In the genomic region with DNA sequence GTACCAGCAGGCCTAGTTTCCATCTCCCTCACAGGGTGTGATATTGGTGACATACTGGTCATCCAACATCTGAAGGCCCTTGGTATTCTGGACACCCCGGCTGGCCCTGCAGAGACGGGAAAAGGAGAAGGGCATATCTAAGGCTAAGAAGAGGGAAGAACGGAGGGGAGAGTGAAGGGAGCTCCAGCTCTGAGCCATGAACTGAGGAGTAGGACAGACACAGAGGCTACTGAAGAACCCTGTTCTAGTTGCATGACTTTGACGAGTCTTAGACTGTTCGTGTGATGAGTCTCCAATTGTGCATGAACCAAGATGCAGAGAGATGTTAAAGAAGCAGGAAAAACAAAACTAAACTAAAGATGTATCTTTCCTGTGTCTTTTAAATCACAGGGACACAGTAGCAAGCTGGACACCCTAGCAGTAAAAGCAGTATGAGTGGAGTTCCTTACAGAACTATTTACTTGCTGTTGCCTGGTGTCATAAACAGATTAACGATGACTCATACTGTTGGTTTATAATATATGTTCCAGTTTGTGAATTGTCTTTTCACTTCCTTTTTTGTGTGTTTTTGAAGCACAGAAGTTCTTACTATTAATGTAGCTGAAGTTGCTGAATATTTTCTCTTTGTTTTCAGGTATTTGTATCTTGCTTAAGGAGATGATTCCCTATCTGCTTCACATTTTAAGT, we compare ENCODE assay signal across 8 cellular contexts. TPM values are rescaled to one million over a fixed set of nuclear protein-coding genes. Genes with fewer than 3 reads are reported as not detected.
DNase-seq lines count a peak whose midpoint lies in the region; ATAC-seq and TF ChIP-seq lines count a peak whose summit lies in the region.

No MANE protein-coding gene starts in this region.

- H3K27me3 ChIP-seq in IMR-90 (ENCODE audit: control insufficient read depth, insufficient read depth, low read length) (no peaks in the 10 kb centered on the region), mesendoderm (ENCODE audit: insufficient read depth, low read length, poor library complexity) (no peaks in the 10 kb centered on the region)

- H3K4me2 ChIP-seq in IMR-90 (ENCODE audit: low read depth, low read length) (peak overlapping the region; percentile 61; the same call in 1 of the 2 replicates), mesendoderm (ENCODE audit: low read length) (no peak overlapping the region)

- no peaks in the 10 kb centered on the region for H4K20me1 ChIP-seq in IMR-90 (ENCODE audit: insufficient read depth, low read length)

- peak; percentile 75 for DNase-seq in GM10248 (ENCODE audit: extremely low spot score)
- peak; percentile 62 for DNase-seq in IMR-90
- DNase-seq in brain pericyte (ENCODE audit: low read depth, low spot score): peak; percentile 38
- DNase-seq in mesendoderm: peak; percentile 51
- DNase-seq in NK-92 (lab: John Stamatoyannopoulos, UW; ENCODE audit: unreplicated experiment): no peak
- DNase-seq in NCI-H2081 treated with DMSO at 0.1 percent for 48 hours (lab: John Stamatoyannopoulos, UW): no peak
- no peak for DNase-seq in activated CD4-positive, alpha-beta T cell treated with anti-CD3 and anti-CD28 coated beads for 4 hours

- WGBS in IMR-90 (ENCODE audit: extremely low coverage in 2 of 2, insufficient read length in 1 of 2), 2 experiments: 83% methylated on average over 1 of the region's 6 CpGs; no CpG with 5 or more reads in 1 of the 2 experiments
- WGBS in mesendoderm (ENCODE audit: extremely low coverage, insufficient coverage, low lambda C conversion rate): no CpG with 5 or more reads among the region's 6 CpGs

- POLR2A ChIA-PET in GM10248 (lab: Yijun Ruan, JAX): no interaction called here
- POLR2A ChIA-PET in IMR-90 (lab: Charles Lee; ENCODE audit: unreplicated experiment): no interaction called here

- no peak overlapping the region for H2BK20ac ChIP-seq in IMR-90 (ENCODE audit: low read depth, low read length)

- no peak overlapping the region; the same call in 1 of the 2 replicates for H3K27ac ChIP-seq in IMR-90 (ENCODE audit: insufficient read depth, low read length)
- H3K27ac ChIP-seq in mesendoderm (ENCODE audit: low read depth, low read length): no peak overlapping the region

- no peak for TF ChIP-seq RAD21 in IMR-90 (IDR thresholded peaks at IDR 0.05; ENCODE audit: low read length)

- no peak for TF ChIP-seq POLR2A in IMR-90 (IDR thresholded peaks at IDR 0.05; ENCODE audit: low read depth, low read length)

- in situ Hi-C loops in IMR-90 (cut with MboI; ENCODE audit: low sequenced_read_pairs): no loop called here

- H3K4ac ChIP-seq in IMR-90 (ENCODE audit: low read depth, low read length): no peak overlapping the region
- H3K4ac ChIP-seq in mesendoderm (ENCODE audit: low read depth, low read length): no peak overlapping the region

- H4K5ac ChIP-seq in IMR-90 (ENCODE audit: low read depth, low read length) (no peak overlapping the region; the same call in 1 of the 2 replicates), mesendoderm (ENCODE audit: low read length) (no peak overlapping the region)

- peak overlapping the region; percentile 20; the same call in 1 of the 2 replicates for H3K18ac ChIP-seq in IMR-90 (ENCODE audit: low read depth, low read length)
- H3K18ac ChIP-seq in mesendoderm (ENCODE audit: low read length): no peak overlapping the region

- H2AK9ac ChIP-seq in IMR-90 (replicated peaks; ENCODE audit: low read depth, low read length, poor library complexity): no peak overlapping the region

- H3K9ac ChIP-seq in IMR-90 (ENCODE audit: low read depth, low read length): no peak overlapping the region
- H3K9ac ChIP-seq in mesendoderm (ENCODE audit: low read length): no peak overlapping the region

- H3K36me3 ChIP-seq in IMR-90 (ENCODE audit: control insufficient read depth, insufficient read depth, low read length): no peaks in the 10 kb centered on the region
- H3K36me3 ChIP-seq in mesendoderm (ENCODE audit: control insufficient read depth, insufficient read depth, low read length): no peaks in the 10 kb centered on the region

- no peak overlapping the region for H4K8ac ChIP-seq in IMR-90 (ENCODE audit: low read depth in 2 of 2, low read length in 2 of 2)
- no peak overlapping the region for H4K8ac ChIP-seq in mesendoderm (ENCODE audit: low read depth, low read length)

- H2BK5ac ChIP-seq in IMR-90 (ENCODE audit: low read depth, low read length, poor library complexity, severe bottlenecking) (no peak overlapping the region), mesendoderm (ENCODE audit: low read length) (no peak overlapping the region)

- intact Hi-C loops in IMR-90 (cut with micrococcal nuclease): no loop called here

- H2AFZ ChIP-seq in IMR-90 (replicated peaks; ENCODE audit: low read length, poor library complexity): no peak overlapping the region

- H2AK5ac ChIP-seq in IMR-90 (ENCODE audit: low read depth, low read length) (peak overlapping the region; percentile 36; the same call in 1 of the 2 replicates), mesendoderm (ENCODE audit: low read length) (no peak overlapping the region)

- no TSS peak for BruUV-seq in IMR-90 (replicated peaks; lab: Mats Ljungman, UMichigan)

- CTCF ChIA-PET in GM10248 (lab: Yijun Ruan, JAX) (interaction anchor here (0.8 to 1.6 kb wide), 3 partner anchors 21 to 92 kb away, joined by 3 read pairs; no protein-coding TSS in a partner anchor), IMR-90 (lab: Yijun Ruan, JAX) (interaction anchor here (0.5 kb wide), 1 partner anchor 103 kb away, joined by 3 read pairs; no protein-coding TSS in a partner anchor)

- TF ChIP-seq CTCF in GM10248 (IDR thresholded peaks at IDR 0.05; ENCODE audit: control extremely low read depth, extremely low read depth, low read depth, missing control alignments): no peak
- no peak for TF ChIP-seq CTCF in IMR-90 (conservative IDR thresholded peaks at IDR 0.05; ENCODE audit: low read depth, low read length)

- dilution Hi-C loops in IMR-90 (cut with HindIII; ENCODE audit: low sequenced_read_pairs, unreplicated experiment): no loop called here

- H2BK120ac ChIP-seq in IMR-90 (ENCODE audit: low read depth, low read length) (peak overlapping the region; percentile 7; the same call in 1 of the 2 replicates), mesendoderm (ENCODE audit: low read depth, low read length) (no peak overlapping the region)

- no peak overlapping the region for H3K14ac ChIP-seq in IMR-90 (replicated peaks; ENCODE audit: low read depth, low read length)

- H3K9me3 ChIP-seq in IMR-90 (ENCODE audit: control insufficient read depth, insufficient read depth, low read length): no peaks in the 10 kb centered on the region

- H3K56ac ChIP-seq in IMR-90 (ENCODE audit: extremely low read depth, insufficient read depth, low read length) (no peak overlapping the region), mesendoderm (ENCODE audit: low read length) (no peak overlapping the region)

- no peak overlapping the region for H3K23ac ChIP-seq in IMR-90 (ENCODE audit: low read depth, low read length)
- H3K23ac ChIP-seq in mesendoderm (ENCODE audit: low read length): no peak overlapping the region

- H2BK15ac ChIP-seq in IMR-90 (ENCODE audit: low read depth, low read length): 0 out of 3 replicates have a peak overlapping the region, but pooled peaks have one; percentile 5
- H2BK15ac ChIP-seq in mesendoderm (replicated peaks; ENCODE audit: low read depth): no peak overlapping the region

- peaks cover 6% of the 10 kb centered on the region for H3K9me1 ChIP-seq in IMR-90 (ENCODE audit: insufficient read depth, low read length)

- no peaks in the 10 kb centered on the region for H3K79me1 ChIP-seq in IMR-90 (ENCODE audit: low read depth in 1 of 2, low read length in 2 of 2)
- no peaks in the 10 kb centered on the region for H3K79me1 ChIP-seq in mesendoderm (ENCODE audit: low read length)

- H3K79me2 ChIP-seq in mesendoderm (ENCODE audit: control insufficient read depth, insufficient read depth, low read length): no peaks in the 10 kb centered on the region

- H3K4me1 ChIP-seq in IMR-90 (ENCODE audit: control insufficient read depth, insufficient read depth, low read length) (peaks cover 8% of the 10 kb centered on the region), mesendoderm (ENCODE audit: control insufficient read depth, low read depth, low read length) (peaks cover 3% of the 10 kb centered on the region)

- H3K4me3 ChIP-seq in IMR-90 (ENCODE audit: insufficient read depth, low read depth, low read length): no peak overlapping the region
- no peak overlapping the region for H3K4me3 ChIP-seq in mesendoderm (ENCODE audit: low read length)

- ATAC-seq in GM21619 (IDR thresholded peaks at IDR 0.05; ENCODE audit: unreplicated experiment): peak; percentile 100
- ATAC-seq in IMR-90 (ENCODE audit: low read depth): peak; percentile 96

- H4K91ac ChIP-seq in IMR-90 (ENCODE audit: insufficient read depth, low read depth, low read length): no peak overlapping the region

TF ChIP-seq in IMR-90, 13 proteins besides CTCF, POLR2A, EP300 and RAD21:
- TF ChIP-seq FOS (IDR thresholded peaks at IDR 0.05; ENCODE audit: low read depth, low read length) (peak; percentile 87), MXI1 (IDR thresholded peaks at IDR 0.05; ENCODE audit: borderline replicate concordance, low read depth, low read length) (no peak), BHLHE40 (IDR thresholded peaks at IDR 0.05; ENCODE audit: low read depth, low read length) (peak; percentile 13; the same call in 1 of the 2 replicates)

RNA-seq across cellular contexts. Expression of a gene that starts 15.5 kb away (rescaled TPM):
- 1.1 and 2.0 TPM in 2 replicates for total RNA-seq in IMR-90 (2012; rRNA removed)
- 0.89 and 1.1 TPM in 2 replicates for polyA plus RNA-seq in IMR-90 (2012; rRNA removed)
- polyA plus RNA-seq in IMR-90 (2012; cell fraction: cytosol; rRNA removed): 0.27 and 0.30 TPM in 2 replicates
- 0.99 and 1.6 TPM in 2 replicates for polyA plus RNA-seq in IMR-90 (2012; cell fraction: nucleus; rRNA removed; ENCODE audit: low replicate concordance)
- polyA plus RNA-seq in mesendoderm (2013, experiment 1 of 2): 50.0 TPM
- 47.9 TPM for polyA plus RNA-seq in mesendoderm (2013, experiment 2 of 2)

Comparison
In these comparisons a context has a peak if more than half of its experiments do, and no peak if none do; other contexts are left out.
1. DNase-seq: peak in GM10248 (single experiment), IMR-90 (single experiment), brain pericyte (single experiment) and mesendoderm (single experiment); none in NK-92 (single experiment), NCI-H2081 treated with DMSO at 0.1 percent for 48 hours (single experiment) and activated CD4-positive, alpha-beta T cell treated with anti-CD3 and anti-CD28 coated beads for 4 hours (0 of 2).